9 cellular contexts compared by ENCODE assay signal in the genomic region with DNA sequence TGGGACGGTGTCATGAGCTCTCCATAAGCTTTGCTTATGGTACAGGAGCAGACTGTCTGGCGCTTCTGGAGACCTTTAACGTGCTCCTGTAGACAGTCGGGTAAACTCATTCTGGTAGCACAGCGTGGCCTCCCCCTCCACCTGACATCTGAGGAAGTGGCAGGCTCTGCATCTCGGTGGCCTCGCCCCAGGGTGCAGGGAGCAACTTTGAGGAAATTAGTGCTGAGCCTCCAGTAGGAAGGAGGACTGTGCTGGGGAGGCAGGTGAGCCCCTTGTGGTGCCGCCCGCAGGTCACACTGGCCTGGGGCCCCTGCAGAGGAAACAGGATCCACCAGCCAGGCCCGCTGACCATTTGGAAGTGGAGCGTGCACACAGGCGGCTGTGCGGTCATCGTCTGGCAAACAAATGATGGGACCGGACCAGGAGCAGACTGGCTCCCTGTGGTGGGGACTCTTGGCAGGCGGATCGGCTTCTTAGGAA. TPM values are rescaled to one million over a fixed set of nuclear protein-coding genes. Genes with fewer than 3 reads are reported as not detected.
A peak's percentile ranks its signal among the peaks of the same experiment; 100 is the strongest.
DNase-seq lines count a peak whose midpoint lies in the region; ATAC-seq and TF ChIP-seq lines count a peak whose summit lies in the region.
"Had no signal": no experiment of that assay in that cellular context is flagged by ENCODE, and none has a peak within 500 bp of the region (broad histone marks: within the 10 kb centered on the region; RNA-seq: fewer than 3 reads in every experiment).

No MANE protein-coding gene starts in this region.

- H3K36me3 Mint-ChIP-seq in brain = peaks cover 8% of the 10 kb centered on the region

- no peaks in the 10 kb centered on the region for H3K27me3 Mint-ChIP-seq in brain

- H3K4me3 Mint-ChIP-seq in brain = no peak overlapping the region

- peak overlapping the region in 3 of 5 experiments; percentile 36 to 94 (median 60) for H3K27ac Mint-ChIP-seq in brain

- TF ChIP-seq CTCF in brain (conservative IDR thresholded peaks at IDR 0.05) = no peak

- ATAC-seq in HG03442 (IDR thresholded peaks at IDR 0.05; ENCODE audit: unreplicated experiment) = no peak
- ATAC-seq in HG03457 (IDR thresholded peaks at IDR 0.05; ENCODE audit: unreplicated experiment) = no peak

- H3K4me1 Mint-ChIP-seq in brain = peaks cover 54% of the 10 kb centered on the region

- DNase-seq in AG20443 (ENCODE audit: low spot score) (peak; percentile 65), LHCN-M2 (ENCODE audit: low read depth) (peak; percentile 19), mesenteric fat pad (ENCODE audit: low spot score) (peak; percentile 81), NCI-H226 (no peak)
- DNase-seq in stimulated activated naive CD4-positive, alpha-beta T cell treated with Interleukin-2 at 50 U/mL for 16 hours (lab: John Stamatoyannopoulos, UW) = no peak
- DNase-seq: esophagus squamous epithelium had no signal

- H3K9me3 Mint-ChIP-seq in brain = peaks cover 0 to 9% (median 3%) of the 10 kb centered on the region in 5 experiments

RNA-seq across cellular contexts. Expression of a gene that starts 57.9 kb away (rescaled TPM):
- total RNA-seq in LHCN-M2 (2014; rRNA removed) (9.8 and 11.7 TPM in 2 replicates), mesenteric fat pad (7.5 TPM)
- polyA plus RNA-seq in LHCN-M2 (2012) = 9.4 TPM
- polyA plus RNA-seq in brain (ENCODE audit: insufficient read depth, low read depth, low replicate concordance) = 17.9 TPM

Comparison
In these comparisons a context has a peak if more than half of its experiments do, and no peak if none do; other contexts are left out.
1. DNase-seq: peak in AG20443 (single experiment), LHCN-M2 (single experiment) and mesenteric fat pad (single experiment); none in stimulated activated naive CD4-positive, alpha-beta T cell treated with Interleukin-2 at 50 U/mL for 16 hours (single experiment) and NCI-H226 (single experiment).